In genomic region chr11:45890886-45891550, GRCh38 we compare ENCODE assay signal across 19 cellular contexts. TPM values are rescaled to one million over a fixed set of nuclear protein-coding genes. Genes with fewer than 3 reads are reported as not detected.
DNase-seq lines count a peak whose midpoint lies in the region; ATAC-seq, FAIRE-seq and TF ChIP-seq lines count a peak whose summit lies in the region.
"Had no signal": no experiment of that assay in that cellular context is flagged by ENCODE, and none has a peak within 500 bp of the region (broad histone marks: within the 10 kb centered on the region; RNA-seq: fewer than 3 reads in every experiment).

No MANE protein-coding gene starts in this region.

- H3K23ac ChIP-seq in H9 (ENCODE audit: insufficient read length, low read depth, low read length), result no peak overlapping the region

- H3K27ac ChIP-seq in A673 (ENCODE audit: low read depth, low read length, poor library complexity, severe bottlenecking) (no peak overlapping the region), H9 (ENCODE audit: insufficient read length, low read depth, low read length) (no peak overlapping the region), astrocyte (ENCODE audit: low read depth, low read length) (no peak overlapping the region), right lobe of liver (peak overlapping the region in 1 of 3 donors; percentile 30)
- H3K27ac ChIP-seq: C4-2B, SJSA1 had no signal

- CTCF ChIA-PET in A673 (lab: Charles Lee), result interaction anchor here (0.6 to 1.5 kb wide), 2 partner anchors 18 to 49 kb away, joined by 4 to 5 read pairs; no protein-coding TSS in a partner anchor

- no peak overlapping the region for H3T11ph ChIP-seq in H9 (ENCODE audit: low read length)

- no peak overlapping the region for H2BK15ac ChIP-seq in H9 (ENCODE audit: low read depth, low read length)

- no peak overlapping the region for H2BK20ac ChIP-seq in H9 (ENCODE audit: low read depth, low read length, poor library complexity, severe bottlenecking)

- H3K27me3 Mint-ChIP-seq in H9 (ENCODE audit: low read depth) (no peaks in the 10 kb centered on the region; the same call in 1 of the 2 replicates), astrocyte (ENCODE audit: low read depth, unreplicated experiment) (peaks cover 43% of the 10 kb centered on the region), osteocyte (ENCODE audit: unreplicated experiment) (peaks cover 14% of the 10 kb centered on the region)

- no peaks in the 10 kb centered on the region for H3K9me3 ChIP-seq in A673 (ENCODE audit: low read depth, low read length, poor library complexity, severe bottlenecking)
- no peaks in the 10 kb centered on the region for H3K9me3 ChIP-seq in H9 (ENCODE audit: control insufficient read depth, low read depth, low read length)
- no peaks in the 10 kb centered on the region for H3K9me3 ChIP-seq in astrocyte (ENCODE audit: insufficient read depth, low read depth, low read length)
- H3K9me3 ChIP-seq in right lobe of liver, result no peaks in the 10 kb centered on the region
- H3K9me3 ChIP-seq: SJSA1 had no signal

- H3K27me3 ChIP-seq in A673 (replicated peaks; ENCODE audit: insufficient read depth, low read depth, low read length, poor library complexity) (no peaks in the 10 kb centered on the region), H9 (ENCODE audit: insufficient read depth, low read length) (no peaks in the 10 kb centered on the region), astrocyte (ENCODE audit: insufficient read depth, low read length) (peaks cover 2% of the 10 kb centered on the region), right lobe of liver (no peaks in the 10 kb centered on the region)

- H3K56ac ChIP-seq in H9 (ENCODE audit: insufficient read length, low read depth, low read length), result no peak overlapping the region

- H3K36me3 ChIP-seq in A673 (ENCODE audit: insufficient read depth, low read length, poor library complexity, severe bottlenecking) (no peaks in the 10 kb centered on the region), astrocyte (ENCODE audit: insufficient read depth, low read length) (no peaks in the 10 kb centered on the region), right lobe of liver (no peaks in the 10 kb centered on the region)
- H3K36me3 ChIP-seq: SJSA1 had no signal

- no peaks in the 10 kb centered on the region for H4K20me1 ChIP-seq in H9 (ENCODE audit: control insufficient read depth, insufficient read depth, insufficient read length)
- H4K20me1 ChIP-seq in astrocyte (ENCODE audit: insufficient read depth, low read length), result no peaks in the 10 kb centered on the region

- H3K36me3 Mint-ChIP-seq in H9 (ENCODE audit: insufficient read depth in 1 of 3, low read depth in 3 of 3), result peaks cover 0 to 7% (median 0%) of the 10 kb centered on the region in 3 experiments; a peak in 3 of 7 replicates
- peaks cover 3% of the 10 kb centered on the region for H3K36me3 Mint-ChIP-seq in astrocyte (ENCODE audit: low read depth, unreplicated experiment)
- no peaks in the 10 kb centered on the region for H3K36me3 Mint-ChIP-seq in osteocyte (ENCODE audit: unreplicated experiment)

- H4K91ac ChIP-seq in H9 (ENCODE audit: insufficient read length, low read depth, low read length), result no peak overlapping the region

- no peaks in the 10 kb centered on the region for H3K23me2 ChIP-seq in H9 (ENCODE audit: insufficient read length, low read depth, low read length, poor library complexity, severe bottlenecking)

- no peak overlapping the region for H3K4ac ChIP-seq in H9 (ENCODE audit: low read depth, low read length)

- H2BK12ac ChIP-seq in H9 (ENCODE audit: insufficient read length, low read depth, low read length), result no peak overlapping the region

- H3K4me2 ChIP-seq in H9 (ENCODE audit: insufficient read depth, insufficient read length, low read length) (no peak overlapping the region), astrocyte (ENCODE audit: low read length) (no peak overlapping the region)
- H3K4me2 ChIP-seq: GM23338 had no signal

- no peak overlapping the region for H2AFZ ChIP-seq in H9 (ENCODE audit: low read length)
- no peak overlapping the region for H2AFZ ChIP-seq in astrocyte (ENCODE audit: low read depth, low read length)
- H2AFZ ChIP-seq: GM23338 had no signal

- no CpG with 5 or more reads among the region's 9 CpGs for WGBS in H9 (ENCODE audit: extremely low coverage, insufficient read length, low lambda C conversion rate)
- 40% methylated on average over 2 of the region's 9 CpGs for WGBS in right lobe of liver (ENCODE audit: insufficient coverage, low coverage, low lambda C conversion rate, missing lambda C conversion rate)

- no peak overlapping the region for H4K8ac ChIP-seq in H9 (replicated peaks; ENCODE audit: insufficient read length, low read depth, low read length)

- no peak overlapping the region for H3K9ac ChIP-seq in H9 (ENCODE audit: extremely low read depth, insufficient read length, low read length)
- H3K9ac ChIP-seq in astrocyte (ENCODE audit: low read length), result no peak overlapping the region

- peaks cover 1% of the 10 kb centered on the region for H3K4me1 ChIP-seq in A673 (ENCODE audit: insufficient read depth, low read length, poor library complexity, severe bottlenecking)
- peaks cover 2% of the 10 kb centered on the region; the same call in 1 of the 2 replicates for H3K4me1 ChIP-seq in H9 (ENCODE audit: insufficient read depth, low read length)
- H3K4me1 ChIP-seq in astrocyte (ENCODE audit: insufficient read depth, low read length), result no peaks in the 10 kb centered on the region
- H3K4me1 ChIP-seq in right lobe of liver, result peaks cover 0 to 20% (median 0%) of the 10 kb centered on the region in 4 donors

- H3K4me3 ChIP-seq in A673 (ENCODE audit: low read depth, low read length, poor library complexity, severe bottlenecking) (no peak overlapping the region), astrocyte (ENCODE audit: insufficient read depth, low read depth, low read length) (no peak overlapping the region), right lobe of liver (no peak overlapping the region)
- H3K4me3 ChIP-seq: GM23338, SJSA1 had no signal

- H2AK5ac ChIP-seq in H9 (ENCODE audit: insufficient read length, low read length), result no peak overlapping the region

- TF ChIP-seq POLR2A in right lobe of liver (IDR thresholded peaks at IDR 0.05), result no peak

- ATAC-seq in right lobe of liver (peak; percentile 75 to 90 (median 84)), GM19395 (IDR thresholded peaks at IDR 0.05; ENCODE audit: unreplicated experiment) (no peak)
- ATAC-seq: GM23338 had no signal

- no peak for DNase-seq in A673 (ENCODE audit: low spot score)
- no peak for DNase-seq in H9
- DNase-seq in astrocyte (ENCODE audit: low read depth), result no peak
- peak in 2 of 3 donors; percentile 92 to 93 for DNase-seq in right lobe of liver
- DNase-seq in NCI-H446 treated with DMSO at 0.1 percent for 48 hours (lab: John Stamatoyannopoulos, UW), result no peak
- DNase-seq in osteocyte (ENCODE audit: extremely low spot score, unreplicated experiment), result no peak
- DNase-seq in kidney tubule cell (ENCODE audit: low spot score), result no peak
- DNase-seq: AML-193, GDM1, IMR-90, NCI-H1417 treated with DMSO at 0.1 percent for 48 hours, NCI-H187 treated with DMSO at 0.1 percent for 48 hours, NCI-H226, NCI-H524 treated with DMSO at 0.1 percent for 48 hours had no signal

- BruUV-seq in A673 (replicated peaks; lab: Mats Ljungman, UMichigan), result no TSS peak

- H3K4me1 Mint-ChIP-seq in H9 (peaks cover 25 to 35% of the 10 kb centered on the region in 2 experiments), astrocyte (ENCODE audit: low read depth, unreplicated experiment) (no peaks in the 10 kb centered on the region), osteocyte (ENCODE audit: unreplicated experiment) (no peaks in the 10 kb centered on the region)

- intact Hi-C loops in A673 (cut with micrococcal nuclease; ENCODE audit: unreplicated experiment) (no loop called here), right lobe of liver (cut with DNase I) (no loop called here)

- no peak overlapping the region for H2BK5ac ChIP-seq in H9 (ENCODE audit: insufficient read length, low read length)

- no peaks in the 10 kb centered on the region for H3K79me1 ChIP-seq in H9 (ENCODE audit: insufficient read depth, low read depth, low read length, poor library complexity, severe bottlenecking)

- FAIRE-seq in astrocyte (lab: Jason Lieb, UNC), result no peak
- FAIRE-seq: D721Med had no signal

- no peak overlapping the region for H3K4me3 Mint-ChIP-seq in H9
- no peak overlapping the region for H3K4me3 Mint-ChIP-seq in astrocyte (ENCODE audit: unreplicated experiment)
- no peak overlapping the region for H3K4me3 Mint-ChIP-seq in osteocyte (ENCODE audit: unreplicated experiment)
- H3K4me3 Mint-ChIP-seq: GM23338 had no signal

- H2BK120ac ChIP-seq in H9 (ENCODE audit: low read depth, low read length, poor library complexity, severe bottlenecking), result no peak overlapping the region

- no peak overlapping the region for H3K18ac ChIP-seq in H9 (ENCODE audit: insufficient read length, low read depth, low read length)

- H4K5ac ChIP-seq in H9 (ENCODE audit: insufficient read length, low read depth, low read length), result no peak overlapping the region

- H3K27ac Mint-ChIP-seq in H9 (peak overlapping the region in 1 of 3 experiments; percentile 49; a peak in 2 of 7 replicates), astrocyte (ENCODE audit: unreplicated experiment) (peak overlapping the region; percentile 9), osteocyte (ENCODE audit: unreplicated experiment) (no peak overlapping the region)
- H3K27ac Mint-ChIP-seq: GM23338 had no signal

- POLR2A ChIA-PET in A673 (lab: Charles Lee; ENCODE audit: low non-redundant PET), result no interaction called here

- H3K79me2 ChIP-seq in H9 (ENCODE audit: insufficient read depth, low read length), result no peaks in the 10 kb centered on the region
- no peaks in the 10 kb centered on the region for H3K79me2 ChIP-seq in astrocyte (ENCODE audit: insufficient read depth, low read length)

- H3K14ac ChIP-seq in H9 (ENCODE audit: insufficient read depth, low read length), result no peak overlapping the region

- H3K9me3 Mint-ChIP-seq in H9, result no peaks in the 10 kb centered on the region; a peak in 1 of 5 replicates
- no peaks in the 10 kb centered on the region for H3K9me3 Mint-ChIP-seq in astrocyte (ENCODE audit: unreplicated experiment)
- no peaks in the 10 kb centered on the region for H3K9me3 Mint-ChIP-seq in osteocyte (ENCODE audit: unreplicated experiment)
- H3K9me3 Mint-ChIP-seq: GM23338 had no signal

- 0 out of 2 replicates have a peak, but pooled peaks have one; percentile 31 for TF ChIP-seq CTCF in A673 (conservative IDR thresholded peaks at IDR 0.05; ENCODE audit: low read depth, low read length)
- 0 out of 3 replicates have a peak, but pooled peaks have one; percentile 20 for TF ChIP-seq CTCF in H9 (conservative IDR thresholded peaks at IDR 0.05)
- TF ChIP-seq CTCF in astrocyte (IDR thresholded peaks at IDR 0.05; ENCODE audit: insufficient read depth, low read depth, low read length), result no peak
- peak in 2 of 4 donors; percentile 11 to 19 for TF ChIP-seq CTCF in right lobe of liver (IDR thresholded peaks at IDR 0.05)
- TF ChIP-seq CTCF in osteocyte (IDR thresholded peaks at IDR 0.05), result no peak

RNA-seq across cellular contexts. Expression of gene MAPK8IP1, which starts 5.6 kb away (rescaled TPM):
- 46.0 and 46.2 TPM in 2 replicates for total RNA-seq in A673 (2021)
- total RNA-seq in H9 (2021), result 30.1 and 30.2 TPM in 2 replicates
- 13.3 and 14.7 TPM in 2 replicates for total RNA-seq in astrocyte
- 1 to 10 TPM; 1.7 to 6.2 (median 2.6) TPM for total RNA-seq in right lobe of liver
- total RNA-seq in osteocyte, result 9.8 and 10.1 TPM in 2 replicates

RNA-seq across cellular contexts. Expression of gene FREY1, which starts 16.1 kb away (rescaled TPM):
- total RNA-seq in A673 (2021), result 3.3 and 3.8 TPM in 2 replicates
- 2.1 and 2.2 TPM in 2 replicates for total RNA-seq in H9 (2021)
- 0.79 and 1.5 TPM in 2 replicates for total RNA-seq in astrocyte
- under 1 TPM in 3 of 6 experiments, not detected in 3; 0.40 to 0.90 (median 0.42) TPM for total RNA-seq in right lobe of liver
- 0.81 and 1.5 TPM in 2 replicates for total RNA-seq in osteocyte
- total RNA-seq: IMR-90 had no signal

RNA-seq across cellular contexts. Expression of gene PEX16, which starts 26.7 kb away (rescaled TPM):
- total RNA-seq in A673 (2021) (64.1 and 68.9 TPM in 2 replicates), H9 (2021) (28.6 and 30.8 TPM in 2 replicates), astrocyte (25.8 and 25.9 TPM in 2 replicates), right lobe of liver (10 to 100 TPM; 17.9 to 36.7 (median 32.4) TPM), osteocyte (24.5 and 24.8 TPM in 2 replicates)

RNA-seq across cellular contexts. Expression of gene LARGE2, which starts 31.4 kb away (rescaled TPM):
- total RNA-seq in A673 (2021) (9.1 and 10.9 TPM in 2 replicates), H9 (2021) (95.6 and 108 TPM in 2 replicates), astrocyte (0.36 and 1.1 TPM in 2 replicates), right lobe of liver (1 to 10 TPM in 5 of 6 experiments, under 1 TPM in 1; 0.43 to 3.5 (median 2.4) TPM), osteocyte (not detected in 2 replicates)
- total RNA-seq: IMR-90, SJSA1 had no signal

RNA-seq across cellular contexts. Expression of gene CRY2, which starts 43.7 kb away (rescaled TPM):
- total RNA-seq in A673 (2021) (46.4 and 47.0 TPM in 2 replicates), H9 (2021) (14.4 and 14.5 TPM in 2 replicates), astrocyte (14.4 and 16.9 TPM in 2 replicates), right lobe of liver (100 to 1,000 TPM in 1 of 6 experiments, 10 to 100 TPM in 5; 19.6 to 104 (median 31.5) TPM), osteocyte (18.2 and 18.6 TPM in 2 replicates)

Comparison
In these comparisons a context has a peak if more than half of its experiments do, and no peak if none do; other contexts are left out.
1. DNase-seq: peak in right lobe of liver (2 of 3); none in A673 (single experiment), H9 (single experiment), astrocyte (single experiment), NCI-H446 treated with DMSO at 0.1 percent for 48 hours (single experiment), osteocyte (single experiment) and kidney tubule cell (single experiment).
2. CTCF ChIP-seq: peak in A673 (single experiment) and H9 (single experiment); none in astrocyte (single experiment) and osteocyte (single experiment).